34 cellular contexts compared by ENCODE assay signal in the genomic region with DNA sequence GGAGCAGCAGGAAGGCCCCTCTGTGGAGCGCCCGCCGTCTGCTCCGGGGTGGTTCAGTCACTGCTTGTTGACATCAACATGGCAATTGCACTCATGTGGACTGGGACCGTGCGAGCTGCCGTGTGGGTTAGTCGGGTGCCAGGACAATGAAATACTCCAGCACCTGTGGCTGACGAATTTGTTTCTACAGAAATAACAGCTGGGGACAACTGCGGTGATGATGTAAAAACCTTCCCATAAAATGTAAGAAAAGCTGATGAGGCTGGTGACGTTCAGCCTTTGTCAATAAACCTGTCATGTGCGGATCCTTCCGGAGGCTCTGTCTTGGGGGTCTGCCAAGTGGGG. TPM values are rescaled to one million over a fixed set of nuclear protein-coding genes. Genes with fewer than 3 reads are reported as not detected.
"Had no signal": no experiment of that assay in that cellular context is flagged by ENCODE, and none has a peak within 500 bp of the region (broad histone marks: within the 10 kb centered on the region; RNA-seq: fewer than 3 reads in every experiment).

No MANE protein-coding gene starts in this region.

- H3K9ac ChIP-seq: KMS-11, SK-N-SH had no signal

- H3K27ac ChIP-seq: adrenal gland, body of pancreas, breast epithelium, KMS-11, Peyer's patch, SJSA1, WERI-Rb-1 had no signal

- H3K27me3 Mint-ChIP-seq: activated CD4-positive, alpha-beta T cell treated with anti-CD3 and anti-CD28 coated beads, Interleukin-2, amount 10 ng/mL, durations not matched to agents 24 days and 14 days; activated CD8-positive, alpha-beta T cell treated with anti-CD3 and anti-CD28 coated beads for 36 hours; T-cell; T-helper 17 cell had no signal

- H3K4me1 ChIP-seq: breast epithelium, Peyer's patch, SJSA1 had no signal

- H3K36me3 ChIP-seq: breast epithelium, Peyer's patch, SJSA1 had no signal

- H3K4me3 Mint-ChIP-seq: activated CD4-positive, alpha-beta T cell treated with anti-CD3 and anti-CD28 coated beads, Interleukin-2, amount 10 ng/mL, durations not matched to agents 24 days and 14 days; activated CD8-positive, alpha-beta T cell treated with anti-CD3 and anti-CD28 coated beads for 36 hours; activated naive CD4-positive, alpha-beta T cell treated with anti-CD3 and anti-CD28 coated beads for 36 hours; T-cell; T-helper 17 cell had no signal

- H3K9me3 ChIP-seq: adrenal gland, body of pancreas, breast epithelium, Peyer's patch, SJSA1, SK-N-SH had no signal

- H3K27me3 ChIP-seq: adrenal gland, body of pancreas, breast epithelium, Peyer's patch, SJSA1 had no signal

- H3K9me3 Mint-ChIP-seq: activated CD4-positive, alpha-beta T cell treated with anti-CD3 and anti-CD28 coated beads, Interleukin-2, amount 10 ng/mL, durations not matched to agents 24 days and 14 days; activated CD8-positive, alpha-beta T cell treated with anti-CD3 and anti-CD28 coated beads for 36 hours; activated naive CD4-positive, alpha-beta T cell treated with anti-CD3 and anti-CD28 coated beads for 36 hours had no signal

- H3K4me3 ChIP-seq: adrenal gland, body of pancreas, breast epithelium, Peyer's patch, SJSA1 had no signal

- H3K27ac Mint-ChIP-seq: activated CD4-positive, alpha-beta T cell treated with anti-CD3 and anti-CD28 coated beads, Interleukin-2, amount 10 ng/mL, durations not matched to agents 24 days and 14 days; activated CD8-positive, alpha-beta T cell treated with anti-CD3 and anti-CD28 coated beads for 36 hours; activated naive CD4-positive, alpha-beta T cell treated with anti-CD3 and anti-CD28 coated beads for 36 hours; activated naive CD4-positive, alpha-beta T cell treated with anti-CD3 and anti-CD28 coated beads, Interleukin-2, amount 50 U/mL, for 72 hours; T-cell; T-helper 17 cell had no signal

- H3K4me1 Mint-ChIP-seq: activated CD4-positive, alpha-beta T cell treated with anti-CD3 and anti-CD28 coated beads, Interleukin-2, amount 10 ng/mL, durations not matched to agents 24 days and 14 days had no signal

- DNase-seq: activated CD4-positive, alpha-beta T cell treated with anti-CD3 and anti-CD28 coated beads, Interleukin-2, amount 10 ng/mL, durations not matched to agents 24 days and 14 days; activated CD4-positive, alpha-beta T cell treated with anti-CD3 and anti-CD28 coated beads, Interleukin-2, amount 50 U/mL, for 4 hours; activated CD8-positive, alpha-beta T cell treated with anti-CD3 and anti-CD28 coated beads for 36 hours; activated gamma-delta T cell treated with Interleukin-2 at 50 U/mL for 16 hours; activated naive CD4-positive, alpha-beta T cell treated with anti-CD3 and anti-CD28 coated beads for 36 hours; activated T-cell treated with anti-CD3 and anti-CD28 coated beads, Interleukin-2, amount 50 U/mL, for 1 hour; body of pancreas; MM.1S; MV-4-11; NCI-H1092; NCI-H1436 treated with DMSO at 0.1 percent for 48 hours; NCI-H1694 treated with DMSO at 0.1 percent for 48 hours; NCI-H2029; NCI-H2107; NCI-H2171; NCI-H510A; NCI-H526; NCI-H748 treated with DMSO at 0.1 percent for 48 hours; NK-92 treated with Interleukin-12 subunit alpha and Interleukin-12 subunit beta, amount 100 ng/mL, for 24 hours; PC-3; Peyer's patch; RPMI8226; SHP77 treated with DMSO at 0.1 percent for 48 hours; SK-N-SH; T-cell; T-helper 17 cell; WERI-Rb-1 had no signal

- FAIRE-seq: astrocyte had no signal

- ATAC-seq: activated CD8-positive, alpha-beta T cell treated with anti-CD3 and anti-CD28 coated beads for 36 hours; activated naive CD4-positive, alpha-beta T cell treated with anti-CD3 and anti-CD28 coated beads, Interleukin-2, amount 50 U/mL, for 72 hours; body of pancreas; PC-3; T-cell; T-helper 17 cell had no signal

RNA-seq across cellular contexts. Expression of a gene that starts 5.6 kb away (rescaled TPM):
- total RNA-seq: activated CD4-positive, alpha-beta T cell treated with anti-CD3 and anti-CD28 coated beads, Interleukin-2, amount 10 ng/mL, durations not matched to agents 24 days and 14 days; activated CD8-positive, alpha-beta memory T cell treated with anti-CD3 and anti-CD28 coated beads for 36 hours; activated naive CD4-positive, alpha-beta T cell treated with anti-CD3 and anti-CD28 coated beads for 36 hours; activated naive CD4-positive, alpha-beta T cell treated with anti-CD3 and anti-CD28 coated beads, Interleukin-2, amount 50 U/mL, for 72 hours; SJSA1 had no signal
